9 cellular contexts compared by ENCODE assay signal in the genomic region with DNA sequence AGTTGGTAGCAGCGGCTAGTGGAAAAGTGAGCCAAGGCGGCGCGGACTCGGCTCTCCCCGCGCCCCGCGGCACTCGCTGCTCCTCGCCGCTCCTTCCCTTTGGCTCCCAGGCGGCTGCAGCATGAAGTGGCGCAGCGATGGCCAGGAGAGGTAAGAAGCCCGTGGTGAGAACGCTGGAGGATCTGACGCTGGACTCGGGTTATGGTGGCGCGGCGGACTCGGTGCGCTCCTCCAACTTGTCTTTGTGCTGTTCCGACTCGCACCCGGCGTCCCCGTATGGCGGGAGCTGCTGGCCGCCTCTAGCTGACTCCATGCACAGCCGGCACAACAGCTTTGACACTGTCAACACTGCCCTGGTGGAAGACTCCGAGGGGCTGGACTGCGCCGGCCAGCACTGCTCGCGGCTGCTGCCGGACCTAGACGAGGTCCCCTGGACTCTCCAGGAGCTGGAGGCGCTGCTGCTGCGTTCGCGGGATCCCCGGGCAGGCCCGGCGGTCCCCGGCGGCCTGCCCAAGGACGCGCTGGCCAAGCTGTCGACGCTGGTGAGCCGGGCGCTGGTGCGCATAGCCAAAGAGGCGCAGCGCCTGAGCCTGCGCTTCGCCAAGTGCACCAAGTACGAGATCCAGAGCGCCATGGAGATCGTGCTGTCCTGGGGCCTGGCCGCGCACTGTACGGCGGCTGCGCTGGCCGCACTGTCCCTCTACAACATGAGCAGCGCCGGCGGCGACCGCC.
DNase-seq lines count a peak whose midpoint lies in the region; ATAC-seq and TF ChIP-seq lines count a peak whose summit lies in the region.
"Had no signal": no experiment of that assay in that cellular context is flagged by ENCODE, and none has a peak within 500 bp of the region (broad histone marks: within the 10 kb centered on the region; RNA-seq: fewer than 3 reads in every experiment).

No MANE protein-coding gene starts in this region.

- POLR2A ChIA-PET in activated naive CD8-positive, alpha-beta T cell treated with anti-CD3 and anti-CD28 coated beads, Interleukin-2, amount 10 ng/mL, durations not matched to agents 7 days and 5 days (lab: Charles Lee), result interaction anchor here (0.6 to 7.3 kb wide), 12 partner anchors 10 to 367 kb away, joined by 3 to 189 read pairs (median 4); no protein-coding TSS in a partner anchor

- H3K36me3 ChIP-seq in gastrocnemius medialis, result no peaks in the 10 kb centered on the region

- peaks cover 2% of the 10 kb centered on the region for H3K36me3 Mint-ChIP-seq in activated naive CD8-positive, alpha-beta T cell treated with anti-CD3 and anti-CD28 coated beads, Interleukin-2, amount 10 ng/mL, durations not matched to agents 7 days and 5 days

- DNase-seq in ELR (ENCODE audit: low read depth), result peak; percentile 71
- peak; percentile 57 for DNase-seq in NCI-H2227 (lab: John Stamatoyannopoulos, UW; ENCODE audit: unreplicated experiment)
- DNase-seq in activated naive CD8-positive, alpha-beta T cell treated with anti-CD3 and anti-CD28 coated beads, Interleukin-2, amount 10 ng/mL, durations not matched to agents 7 days and 5 days, result peak; percentile 59
- DNase-seq in right cardiac atrium, result peak in 1 of 3 donors; percentile 50
- no peak for DNase-seq in gastrocnemius medialis
- DNase-seq in cerebellar nuclear complex (lab: John Stamatoyannopoulos, UW), result no peak
- DNase-seq in NCI-H1436 (lab: John Stamatoyannopoulos, UW), result no peak

- TF ChIP-seq CTCF in gastrocnemius medialis (IDR thresholded peaks at IDR 0.05 in 4 of 5, conservative IDR thresholded peaks at IDR 0.05 in 1 of 5), result no peak

- in situ Hi-C loops in gastrocnemius medialis (cut with MboI; ENCODE audit: low sequenced_read_pairs in 4 of 4), result no loop called here

- peaks cover 26% of the 10 kb centered on the region for H3K27me3 Mint-ChIP-seq in activated naive CD8-positive, alpha-beta T cell treated with anti-CD3 and anti-CD28 coated beads, Interleukin-2, amount 10 ng/mL, durations not matched to agents 7 days and 5 days

- peak overlapping the region; percentile 89 for H3K4me3 Mint-ChIP-seq in activated naive CD8-positive, alpha-beta T cell treated with anti-CD3 and anti-CD28 coated beads, Interleukin-2, amount 10 ng/mL, durations not matched to agents 7 days and 5 days

- WGBS in right cardiac atrium, result under 1% methylated on average over 73 of the region's 73 CpGs

- H3K4me3 ChIP-seq in right cardiac atrium (ENCODE audit: low read length) (peak overlapping the region; percentile 59), gastrocnemius medialis (peak overlapping the region; percentile 44 to 61 (median 50))
- H3K4me3 ChIP-seq: SK-N-MC had no signal

- H3K27ac Mint-ChIP-seq in activated naive CD8-positive, alpha-beta T cell treated with anti-CD3 and anti-CD28 coated beads, Interleukin-2, amount 10 ng/mL, durations not matched to agents 7 days and 5 days, result peak overlapping the region; percentile 81

- peaks cover 2% of the 10 kb centered on the region for H3K4me1 ChIP-seq in right cardiac atrium (ENCODE audit: control insufficient read depth, insufficient read depth, low read length)
- peaks cover 11% of the 10 kb centered on the region in 2 donors for H3K4me1 ChIP-seq in gastrocnemius medialis

- no peak for TF ChIP-seq POLR2A in gastrocnemius medialis (IDR thresholded peaks at IDR 0.05)

- H3K27me3 ChIP-seq in right cardiac atrium (ENCODE audit: control insufficient read depth, insufficient read depth) (no peaks in the 10 kb centered on the region), gastrocnemius medialis (peaks cover 15 to 54% (median 32%) of the 10 kb centered on the region in 3 donors)

- peaks cover 28% of the 10 kb centered on the region for H3K4me1 Mint-ChIP-seq in activated naive CD8-positive, alpha-beta T cell treated with anti-CD3 and anti-CD28 coated beads, Interleukin-2, amount 10 ng/mL, durations not matched to agents 7 days and 5 days

- H3K9me3 ChIP-seq in right cardiac atrium (ENCODE audit: control insufficient read depth, low read length) (no peaks in the 10 kb centered on the region), gastrocnemius medialis (no peaks in the 10 kb centered on the region)

- ATAC-seq in activated naive CD8-positive, alpha-beta T cell treated with anti-CD3 and anti-CD28 coated beads, Interleukin-2, amount 10 ng/mL, durations not matched to agents 7 days and 5 days (ENCODE audit: low read depth), result no peak
- ATAC-seq in right cardiac atrium, result peak in 1 of 2 donors; percentile 21
- peak in 1 of 2 donors; percentile 24 for ATAC-seq in gastrocnemius medialis
- ATAC-seq in GM21381 (IDR thresholded peaks at IDR 0.05; ENCODE audit: unreplicated experiment), result no peak

- H3K9me3 Mint-ChIP-seq in activated naive CD8-positive, alpha-beta T cell treated with anti-CD3 and anti-CD28 coated beads, Interleukin-2, amount 10 ng/mL, durations not matched to agents 7 days and 5 days, result no peaks in the 10 kb centered on the region

- intact Hi-C loops in right cardiac atrium (cut with DNase I) (no loop called here), gastrocnemius medialis (cut with DNase I; ENCODE audit: low total_unique reads) (loop anchor here (5.0 kb wide), 1 partner anchor 283 kb away; no protein-coding TSS in a partner anchor)

- H3K27ac ChIP-seq in right cardiac atrium (ENCODE audit: low read length) (no peak overlapping the region), gastrocnemius medialis (no peak overlapping the region)
- H3K27ac ChIP-seq: SK-N-MC had no signal

Comparison
In these comparisons a context has a peak if more than half of its experiments do, and no peak if none do; other contexts are left out.
1. DNase-seq: peak in ELR (single experiment), NCI-H2227 (single experiment) and activated naive CD8-positive, alpha-beta T cell treated with anti-CD3 and anti-CD28 coated beads, Interleukin-2, amount 10 ng/mL, durations not matched to agents 7 days and 5 days (single experiment); none in gastrocnemius medialis (0 of 2), cerebellar nuclear complex (0 of 2) and NCI-H1436 (single experiment).